25 cellular contexts compared by ENCODE assay signal in the genomic region with DNA sequence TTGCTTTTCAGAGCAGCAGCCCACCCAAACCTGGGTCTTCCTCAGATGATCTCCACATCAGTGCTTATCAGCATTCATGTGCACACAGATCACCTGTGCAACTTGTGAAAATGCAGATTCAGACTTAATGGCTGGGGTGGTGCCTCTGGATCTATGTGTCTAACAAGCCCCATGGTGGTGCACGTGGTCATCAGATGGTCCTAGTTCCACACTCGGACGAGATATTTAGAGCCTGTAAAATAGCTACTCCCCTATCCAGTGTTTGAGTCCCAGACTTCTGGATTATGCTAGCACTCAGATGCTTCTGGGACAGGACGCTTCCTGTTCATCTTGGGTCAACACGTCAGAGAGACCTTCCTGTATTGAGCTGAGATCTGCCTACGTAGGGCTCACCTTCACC.
DNase-seq lines count a peak whose midpoint lies in the region; ATAC-seq, FAIRE-seq and TF ChIP-seq lines count a peak whose summit lies in the region.
"Had no signal": no experiment of that assay in that cellular context is flagged by ENCODE, and none has a peak within 500 bp of the region (broad histone marks: within the 10 kb centered on the region; RNA-seq: fewer than 3 reads in every experiment).

No MANE protein-coding gene starts in this region.

- no peaks in the 10 kb centered on the region for H3K4me1 ChIP-seq in K562 (replicated peaks in 1 of 2; ENCODE audit: control insufficient read depth in 2 of 2, insufficient read depth in 2 of 2, low read length in 2 of 2)
- no peaks in the 10 kb centered on the region for H3K4me1 ChIP-seq in sigmoid colon
- H3K4me1 ChIP-seq: A549, BE2C had no signal

- H3K27me3 ChIP-seq in K562 (ENCODE audit: control insufficient read depth in 2 of 2, insufficient read depth in 2 of 2, low read length in 2 of 2) (no peaks in the 10 kb centered on the region), sigmoid colon (no peaks in the 10 kb centered on the region)
- H3K27me3 ChIP-seq: BE2C; BLaER1 treated with 17β-estradiol and CSF1 and Interleukin-3, amounts not matched to agents 10 nM and 100 nM had no signal

- peaks cover 18% of the 10 kb centered on the region for H3K36me3 Mint-ChIP-seq in activated CD8-positive, alpha-beta memory T cell treated with anti-CD3 and anti-CD28 coated beads, Interleukin-2, amount 10 ng/mL, durations not matched to agents 7 days and 5 days

- no peak for ATAC-seq in activated CD8-positive, alpha-beta memory T cell treated with anti-CD3 and anti-CD28 coated beads, Interleukin-2, amount 10 ng/mL, durations not matched to agents 7 days and 5 days
- no peak for ATAC-seq in K562
- ATAC-seq: A549, GM23338, HCT116 had no signal

- no TSS peak for BruUV-seq in K562 (replicated peaks; lab: Mats Ljungman, UMichigan)

- H3K4me1 Mint-ChIP-seq in activated CD8-positive, alpha-beta memory T cell treated with anti-CD3 and anti-CD28 coated beads, Interleukin-2, amount 10 ng/mL, durations not matched to agents 7 days and 5 days, result peaks cover under 1% of the 10 kb centered on the region
- H3K4me1 Mint-ChIP-seq: CD14-positive monocyte; CD8-positive, alpha-beta memory T cell had no signal

- in situ Hi-C loops in K562 (cut with MboI), result no loop called here

- no peak overlapping the region for H3K27ac ChIP-seq in K562 (ENCODE audit: extremely low read depth, low read depth, low read length)
- H3K27ac ChIP-seq in sigmoid colon, result no peak overlapping the region
- H3K27ac ChIP-seq: A549; BLaER1 treated with 17β-estradiol and CSF1 and Interleukin-3, amounts not matched to agents 10 nM and 100 nM had no signal

- CTCF ChIA-PET in activated CD8-positive, alpha-beta memory T cell treated with anti-CD3 and anti-CD28 coated beads, Interleukin-2, amount 10 ng/mL, durations not matched to agents 7 days and 5 days (lab: Charles Lee), result no interaction called here
- CTCF ChIA-PET in K562 (lab: Yijun Ruan, JAX; ENCODE audit: low intra/inter-chr PET ratio), result no interaction called here

- no peaks in the 10 kb centered on the region for H4K20me1 ChIP-seq in K562 (replicated peaks; ENCODE audit: control insufficient read depth, insufficient read depth, low read length)
- H4K20me1 ChIP-seq: BLaER1 treated with 17β-estradiol and CSF1 and Interleukin-3, amounts not matched to agents 10 nM and 100 nM had no signal

- H3K9ac ChIP-seq in K562 (ENCODE audit: insufficient read depth in 1 of 2, low read depth in 2 of 2, low read length in 2 of 2), result no peak overlapping the region
- H3K9ac ChIP-seq: BLaER1 treated with 17β-estradiol and CSF1 and Interleukin-3, amounts not matched to agents 10 nM and 100 nM had no signal

- 0 out of 3 replicates have a peak, but pooled peaks cover 2% of the 10 kb centered on the region for H3K36me3 ChIP-seq in K562 (ENCODE audit: control insufficient read depth, insufficient read depth, low read length)
- H3K36me3 ChIP-seq in sigmoid colon, result peaks cover 0 to 38% (median 6%) of the 10 kb centered on the region in 4 donors

- no peaks in the 10 kb centered on the region for H3K27me3 Mint-ChIP-seq in activated CD8-positive, alpha-beta memory T cell treated with anti-CD3 and anti-CD28 coated beads, Interleukin-2, amount 10 ng/mL, durations not matched to agents 7 days and 5 days
- H3K27me3 Mint-ChIP-seq: CD4-positive, alpha-beta T cell; CD8-positive, alpha-beta memory T cell had no signal

- no peaks in the 10 kb centered on the region for H3K9me1 ChIP-seq in K562 (ENCODE audit: control insufficient read depth, insufficient read depth, low read length)

- H3K4me3 Mint-ChIP-seq in activated CD8-positive, alpha-beta memory T cell treated with anti-CD3 and anti-CD28 coated beads, Interleukin-2, amount 10 ng/mL, durations not matched to agents 7 days and 5 days, result no peak overlapping the region
- H3K4me3 Mint-ChIP-seq: CD14-positive monocyte; CD4-positive, alpha-beta T cell; CD8-positive, alpha-beta memory T cell; GM23338; H9 had no signal

- H3K4me2 ChIP-seq in K562 (ENCODE audit: insufficient read depth, low read length), result no peak overlapping the region
- H3K4me2 ChIP-seq: A549; BLaER1 treated with 17β-estradiol and CSF1 and Interleukin-3, amounts not matched to agents 10 nM and 100 nM; GM23338 had no signal

- POLR2A ChIA-PET in K562 (lab: Yijun Ruan, JAX), result no interaction called here

- TF ChIP-seq POLR2A in K562 (conservative IDR thresholded peaks at IDR 0.05), result no peak
- no peak for TF ChIP-seq POLR2A in sigmoid colon (IDR thresholded peaks at IDR 0.05)

- no peak for TF ChIP-seq RAD21 in K562 (CRISPR knock-in tag; conservative IDR thresholded peaks at IDR 0.05 in 1 of 2, IDR thresholded peaks at IDR 0.05 in 1 of 2)

- H3K9me3 ChIP-seq in K562 (replicated peaks; ENCODE audit: control insufficient read depth, insufficient read depth, low read depth, low read length), result no peaks in the 10 kb centered on the region
- no peaks in the 10 kb centered on the region for H3K9me3 ChIP-seq in sigmoid colon
- H3K9me3 ChIP-seq: A549, BE2C had no signal

- FAIRE-seq in K562 (lab: Jason Lieb, UNC), result peak; percentile 32
- FAIRE-seq: A549, D721Med, GM12891, GM18507 had no signal

- no peaks in the 10 kb centered on the region for H3K79me2 ChIP-seq in K562 (ENCODE audit: control insufficient read depth, insufficient read depth, low read length)

- no peak overlapping the region for H3K4me3 ChIP-seq in K562
- H3K4me3 ChIP-seq in sigmoid colon, result no peak overlapping the region
- H3K4me3 ChIP-seq: A549; BLaER1 treated with 17β-estradiol and CSF1 and Interleukin-3, amounts not matched to agents 10 nM and 100 nM; GM23338 had no signal

- intact Hi-C loops in K562 (cut with micrococcal nuclease), result no loop called here
- intact Hi-C loops in sigmoid colon (cut with DNase I), result no loop called here

- TF ChIP-seq CTCF in K562 (IDR thresholded peaks at IDR 0.05 in 2 of 3, conservative IDR thresholded peaks at IDR 0.05 in 1 of 3; ENCODE audit: insufficient read depth in 2 of 3, low read depth in 1 of 3, low read length in 3 of 3) (no peak), sigmoid colon (IDR thresholded peaks at IDR 0.05) (no peak)

- TF ChIP-seq EP300 in K562 (IDR thresholded peaks at IDR 0.05; ENCODE audit: low read length) (no peak), sigmoid colon (IDR thresholded peaks at IDR 0.05) (no peak)

- peaks cover 6% of the 10 kb centered on the region for H3K9me3 Mint-ChIP-seq in activated CD8-positive, alpha-beta memory T cell treated with anti-CD3 and anti-CD28 coated beads, Interleukin-2, amount 10 ng/mL, durations not matched to agents 7 days and 5 days (ENCODE audit: low read depth)

- DNase-seq in activated CD8-positive, alpha-beta memory T cell treated with anti-CD3 and anti-CD28 coated beads, Interleukin-2, amount 10 ng/mL, durations not matched to agents 7 days and 5 days, result peak; percentile 9
- DNase-seq in activated CD8-positive, alpha-beta memory T cell treated with anti-CD3 and anti-CD28 coated beads, Interleukin-2, amount 50 U/mL, for 48 hours, result no peak
- DNase-seq in K562 (ENCODE audit: extremely low read depth in 1 of 4, low spot score in 3 of 4) (no peak), sigmoid colon (peak; percentile 5), NCI-H1417 treated with DMSO at 0.1 percent for 48 hours (lab: John Stamatoyannopoulos, UW) (no peak), cerebellar nuclear complex (lab: John Stamatoyannopoulos, UW) (no peak)
- DNase-seq: 8988T; ACHN; AML-193; BE2C; CD4-positive, alpha-beta T cell; CD8-positive, alpha-beta memory T cell; DMS 273 treated with DMSO at 0.1 percent for 48 hours; DMS79; EL; GDM1; H9 had no signal

- no peak overlapping the region for H2AFZ ChIP-seq in K562 (ENCODE audit: low read depth, low read length)
- H2AFZ ChIP-seq: GM23338 had no signal

- H3K27ac Mint-ChIP-seq in activated CD8-positive, alpha-beta memory T cell treated with anti-CD3 and anti-CD28 coated beads, Interleukin-2, amount 10 ng/mL, durations not matched to agents 7 days and 5 days, result no peak overlapping the region
- H3K27ac Mint-ChIP-seq: CD4-positive, alpha-beta T cell; CD8-positive, alpha-beta memory T cell; GM23338; H9 had no signal

- WGBS in K562 (ENCODE audit: insufficient coverage, low coverage, missing lambda C conversion rate), result 33% methylated on average over 6 of the region's 6 CpGs
- WGBS in sigmoid colon, 2 donors, result 89 to 94% methylated on average over 6 of the region's 6 CpGs

TF ChIP-seq in K562, 482 proteins besides CTCF, POLR2A, EP300 and RAD21 (continues in another document):
- no peak for TF ChIP-seq POLR3G (IDR thresholded peaks at IDR 0.05; ENCODE audit: extremely low read depth, insufficient read length, insufficient replicate concordance)
- no peak for TF ChIP-seq LARP7 (IDR thresholded peaks at IDR 0.05)
- TF ChIP-seq ZNF324 (CRISPR knock-in tag; IDR thresholded peaks at IDR 0.05), result no peak
- TF ChIP-seq MYC (IDR thresholded peaks at IDR 0.05; ENCODE audit: low read depth, low read length), result no peak
- TF ChIP-seq MYC (CRISPR knock-in tag; IDR thresholded peaks at IDR 0.05; ENCODE audit: borderline replicate concordance, low read depth), result no peak
- TF ChIP-seq POLR3A (IDR thresholded peaks at IDR 0.05; ENCODE audit: borderline replicate concordance, extremely low read depth, insufficient read depth, insufficient read length), result no peak
- TF ChIP-seq TFE3 (CRISPR knock-in tag; IDR thresholded peaks at IDR 0.05), result no peak

Comparison
In these comparisons a context has a peak if more than half of its experiments do, and no peak if none do; other contexts are left out.
1. DNase-seq: peak in activated CD8-positive, alpha-beta memory T cell treated with anti-CD3 and anti-CD28 coated beads, Interleukin-2, amount 10 ng/mL, durations not matched to agents 7 days and 5 days (single experiment) and sigmoid colon (single experiment); none in activated CD8-positive, alpha-beta memory T cell treated with anti-CD3 and anti-CD28 coated beads, Interleukin-2, amount 50 U/mL, for 48 hours (single experiment), K562 (0 of 4), NCI-H1417 treated with DMSO at 0.1 percent for 48 hours (single experiment) and cerebellar nuclear complex (0 of 2).